ENCODE assay signal across 8 cellular contexts in the genomic region with DNA sequence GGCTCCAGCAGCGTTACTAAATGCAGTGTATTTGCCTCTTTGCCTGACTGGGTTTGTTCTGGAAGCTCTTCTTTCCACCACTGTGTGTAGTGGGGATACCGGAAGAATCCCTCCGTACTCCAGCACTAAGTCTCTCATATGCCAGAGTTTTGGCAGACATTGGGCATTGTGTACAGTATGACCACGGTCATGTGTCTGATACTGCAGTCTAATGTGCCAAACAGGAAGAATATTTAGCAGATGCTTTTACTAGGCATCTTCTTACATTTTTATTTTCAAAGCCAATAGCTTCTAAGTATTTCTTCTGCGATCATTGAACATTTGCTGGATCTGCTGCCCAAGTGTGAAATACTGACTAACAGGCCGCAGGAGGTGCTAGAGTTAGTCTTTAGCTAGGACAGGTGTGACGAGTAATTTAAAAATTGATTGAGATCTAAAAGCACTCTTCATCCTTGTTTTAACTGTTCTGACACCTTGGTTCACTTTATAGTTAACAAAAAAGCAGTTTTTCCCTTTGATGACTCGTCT. TPM values are rescaled to one million over a fixed set of nuclear protein-coding genes. Genes with fewer than 3 reads are reported as not detected.
DNase-seq lines count a peak whose midpoint lies in the region; ATAC-seq and TF ChIP-seq lines count a peak whose summit lies in the region.

No MANE protein-coding gene starts in this region.

- no peak for TF ChIP-seq CTCF in DOHH2 (IDR thresholded peaks at IDR 0.05; ENCODE audit: low read depth, low read length, poor library complexity, severe bottlenecking)
- no peak for TF ChIP-seq CTCF in coronary artery (IDR thresholded peaks at IDR 0.05)

- no peaks in the 10 kb centered on the region for H3K36me3 ChIP-seq in DOHH2 (ENCODE audit: control insufficient read depth, low read length)
- H3K36me3 ChIP-seq in mesodermal cell (ENCODE audit: control insufficient read depth, insufficient read depth, low read length), result no peaks in the 10 kb centered on the region

- no peaks in the 10 kb centered on the region for H3F3A ChIP-seq in DOHH2 (ENCODE audit: control insufficient read depth, insufficient read depth)

- H3K9me3 ChIP-seq in DOHH2 (ENCODE audit: control insufficient read depth, insufficient read depth, low read length), result no peaks in the 10 kb centered on the region
- no peaks in the 10 kb centered on the region for H3K9me3 ChIP-seq in mesodermal cell (ENCODE audit: control insufficient read depth, low read length)

- no peak overlapping the region for H3K27ac ChIP-seq in DOHH2 (ENCODE audit: low read depth, low read length)
- peak overlapping the region in 1 of 2 donors; percentile 53 for H3K27ac ChIP-seq in coronary artery
- no peak overlapping the region for H3K27ac ChIP-seq in mesodermal cell (ENCODE audit: low read depth, low read length, severe bottlenecking)

- H3K4me3 ChIP-seq in DOHH2 (ENCODE audit: low read length), result peak overlapping the region; percentile 68
- H3K4me3 ChIP-seq in coronary artery, result peak overlapping the region; percentile 84
- peak overlapping the region; percentile 46 for H3K4me3 ChIP-seq in mesodermal cell (ENCODE audit: extremely low read depth, insufficient read depth, low read length, poor library complexity, severe bottlenecking)

- H3K4me2 ChIP-seq in DOHH2 (ENCODE audit: low read length), result peak overlapping the region; percentile 71

- no peaks in the 10 kb centered on the region for H4K20me1 ChIP-seq in DOHH2 (ENCODE audit: control insufficient read depth, insufficient read depth, low read depth, low read length)

- H3K27me3 ChIP-seq in DOHH2 (ENCODE audit: control insufficient read depth, low read length), result peaks cover 53% of the 10 kb centered on the region

- peak; percentile 55 for DNase-seq in NCI-H1105 (lab: John Stamatoyannopoulos, UW)
- DNase-seq in coronary artery (ENCODE audit: low spot score), result no peak
- no peak for DNase-seq in ureter (ENCODE audit: low spot score)
- DNase-seq in GF-D8 (lab: John Stamatoyannopoulos, UW), result no peak

- 56 to 71% methylated on average over 2 to 5 of the region's 8 CpGs for WGBS in mesodermal cell (ENCODE audit: insufficient coverage in 2 of 2), 2 experiments

- no peaks in the 10 kb centered on the region for H3K9me2 ChIP-seq in DOHH2 (replicated peaks; ENCODE audit: control insufficient read depth, low read length)

- ATAC-seq in GM21825 (IDR thresholded peaks at IDR 0.05; ENCODE audit: unreplicated experiment) (no peak), GM21529 (IDR thresholded peaks at IDR 0.05; ENCODE audit: unreplicated experiment) (no peak)

- H3K4me1 ChIP-seq in DOHH2 (ENCODE audit: control insufficient read depth, low read length) (peaks cover 17% of the 10 kb centered on the region), mesodermal cell (ENCODE audit: control insufficient read depth, insufficient read depth, low read length, poor library complexity, severe bottlenecking) (peaks cover 7% of the 10 kb centered on the region)

- H3K79me2 ChIP-seq in DOHH2 (ENCODE audit: control insufficient read depth, low read length), result no peaks in the 10 kb centered on the region

RNA-seq across cellular contexts. Expression of a gene that starts 0.7 kb away (rescaled TPM):
- 1.3 TPM for polyA plus RNA-seq in mesodermal cell (2013, experiment 1 of 2)
- 1.1 TPM for polyA plus RNA-seq in mesodermal cell (2013, experiment 2 of 2)
- total RNA-seq in ureter, result 3.6 TPM
